ENCODE assay signal across 15 cellular contexts in the genomic region with DNA sequence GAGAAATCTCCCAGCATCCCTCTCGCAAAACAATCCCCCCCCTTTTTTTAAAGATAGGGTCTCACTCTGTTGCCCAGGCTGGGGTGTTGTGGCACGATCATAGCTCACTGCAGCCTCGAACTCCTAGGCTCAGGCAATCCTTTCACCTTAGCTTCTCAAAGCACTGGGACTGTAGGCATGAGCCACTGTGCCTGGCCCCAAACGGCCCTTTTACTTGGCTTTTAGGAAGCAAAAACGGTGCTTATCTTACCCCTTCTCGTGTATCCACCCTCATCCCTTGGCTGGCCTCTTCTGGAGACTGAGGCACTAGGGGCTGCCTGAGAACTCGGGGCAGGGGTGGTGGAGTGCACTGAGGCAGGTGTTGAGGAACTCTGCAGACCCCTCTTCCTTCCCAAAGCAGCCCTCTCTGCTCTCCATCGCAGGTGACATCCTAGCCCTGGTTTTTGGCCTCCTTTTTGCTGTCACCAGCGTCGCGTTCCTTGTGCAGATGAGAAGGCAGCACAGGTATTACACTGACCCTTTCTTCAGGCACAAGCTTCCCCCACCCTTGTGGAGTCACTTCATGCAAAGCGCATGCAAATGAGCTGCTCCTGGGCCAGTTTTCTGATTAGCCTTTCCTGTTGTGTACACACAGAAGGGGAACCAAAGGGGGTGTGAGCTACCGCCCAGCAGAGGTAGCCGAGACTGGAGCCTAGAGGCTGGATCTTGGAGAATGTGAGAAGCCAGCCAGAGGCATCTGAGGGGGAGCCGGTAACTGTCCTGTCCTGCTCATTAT. TPM values are rescaled to one million over a fixed set of nuclear protein-coding genes. Genes with fewer than 3 reads are reported as not detected.
DNase-seq lines count a peak whose midpoint lies in the region; ATAC-seq, FAIRE-seq and TF ChIP-seq lines count a peak whose summit lies in the region.
"Had no signal": no experiment of that assay in that cellular context is flagged by ENCODE, and none has a peak within 500 bp of the region (broad histone marks: within the 10 kb centered on the region; RNA-seq: fewer than 3 reads in every experiment).

No MANE protein-coding gene starts in this region.

- no peaks in the 10 kb centered on the region for H3K9me3 ChIP-seq in right atrium auricular region
- H3K9me3 ChIP-seq: upper lobe of left lung had no signal

- H3K4me1 ChIP-seq in right atrium auricular region = peaks cover 0 to 18% of the 10 kb centered on the region in 2 donors

- no peak overlapping the region for H3K27ac ChIP-seq in right atrium auricular region
- H3K27ac ChIP-seq: upper lobe of left lung had no signal

- peak; percentile 6 for ATAC-seq in Right ventricle myocardium superior (ENCODE audit: poor library complexity)

- TF ChIP-seq POLR2A in NB4 (IDR thresholded peaks at IDR 0.05; ENCODE audit: extremely low read depth, insufficient read length) = no peak

- no peaks in the 10 kb centered on the region for H3K27me3 ChIP-seq in right atrium auricular region
- H3K27me3 ChIP-seq: upper lobe of left lung had no signal

- peak; percentile 68 for FAIRE-seq in urothelium cell line (lab: Jason Lieb, UNC)
- FAIRE-seq: RCC 7860 had no signal

- DNase-seq in Right ventricle myocardium superior = no peak
- DNase-seq in right atrium auricular region (ENCODE audit: low spot score) = no peak
- DNase-seq in NB4 (ENCODE audit: low read depth) = peak; percentile 28
- DNase-seq in fibroblast of peridontal ligament (ENCODE audit: extremely low read depth) = peak; percentile 46
- DNase-seq in urothelium cell line (ENCODE audit: low spot score) = no peak
- DNase-seq in medulla oblongata (ENCODE audit: extremely low spot score) = no peak
- DNase-seq in dedifferentiated amniotic fluid mesenchymal stem cell (ENCODE audit: extremely low spot score) = no peak
- no peak for DNase-seq in T-helper 9 cell
- DNase-seq: 8988T; activated CD4-positive, alpha-beta T cell treated with anti-CD3 and anti-CD28 coated beads for 4 hours; amygdala; NCI-H1105 treated with DMSO at 0.1 percent for 48 hours; upper lobe of left lung had no signal

- no peak overlapping the region for H3K4me3 ChIP-seq in right atrium auricular region
- H3K4me3 ChIP-seq in NB4 (ENCODE audit: low read depth, low read length) = no peak overlapping the region
- H3K4me3 ChIP-seq: upper lobe of left lung had no signal

- peaks cover 31% of the 10 kb centered on the region for H3K36me3 ChIP-seq in right atrium auricular region

- intact Hi-C loops in Right ventricle myocardium superior (cut with DNase I) = no loop called here

- TF ChIP-seq CTCF in right atrium auricular region (IDR thresholded peaks at IDR 0.05) (no peak), NB4 (IDR thresholded peaks at IDR 0.05; ENCODE audit: low read depth, low read length) (no peak)

RNA-seq across cellular contexts. Expression of gene CA9, which starts 6.8 kb away (rescaled TPM):
- total RNA-seq in Right ventricle myocardium superior (not detected), right atrium auricular region (1 to 10 TPM; 5.5 to 5.9 TPM)
- total RNA-seq: mononuclear cell had no signal

RNA-seq across cellular contexts. Expression of gene TPM2, which starts 9.2 kb away (rescaled TPM):
- total RNA-seq in Right ventricle myocardium superior (966 TPM), right atrium auricular region (100 to 1,000 TPM; 599 to 915 TPM)

RNA-seq across cellular contexts. Expression of gene ARHGEF39, which starts 15.5 kb away (rescaled TPM):
- total RNA-seq in Right ventricle myocardium superior (0.24 TPM), right atrium auricular region (under 1 TPM in 1 of 2 donors, not detected in 1; 0.44 TPM)

RNA-seq across cellular contexts. Expression of gene CCDC107, which starts 22.4 kb away (rescaled TPM):
- total RNA-seq in Right ventricle myocardium superior = 48.4 TPM
- 10 to 100 TPM; 38.5 to 64.3 TPM for total RNA-seq in right atrium auricular region

RNA-seq across cellular contexts. Expression of gene RMRP, which starts 22.7 kb away (rescaled TPM):
- total RNA-seq in Right ventricle myocardium superior (19,155 TPM), right atrium auricular region (100 to 1,000 TPM in 1 of 2 donors, not detected in 1; 431 TPM)

Comparison
In these comparisons a context has a peak if more than half of its experiments do, and no peak if none do; other contexts are left out.
1. DNase-seq: peak in NB4 (single experiment) and fibroblast of peridontal ligament (single experiment); none in Right ventricle myocardium superior (single experiment), right atrium auricular region (single experiment), urothelium cell line (single experiment), medulla oblongata (single experiment), dedifferentiated amniotic fluid mesenchymal stem cell (single experiment) and T-helper 9 cell (single experiment).